8 cellular contexts compared by ENCODE assay signal in the genomic region with DNA sequence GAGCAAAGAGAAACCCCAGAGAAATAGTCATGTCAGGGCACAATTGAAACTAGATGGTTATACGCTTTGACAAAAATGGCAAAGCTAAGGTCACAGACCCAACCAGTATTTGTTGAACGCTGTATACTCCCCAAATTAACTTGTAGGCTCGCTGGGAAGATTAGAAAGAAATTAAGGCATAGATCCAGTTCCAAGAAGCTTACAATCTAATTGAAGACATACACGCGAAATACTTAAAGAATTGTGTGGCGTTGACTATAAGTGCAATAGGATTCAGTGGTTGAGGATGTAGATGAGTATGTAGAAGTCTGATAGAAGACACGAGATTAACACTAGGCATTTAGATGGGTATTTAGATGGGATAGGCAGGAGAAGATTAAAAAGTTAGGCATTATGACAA. TPM values are rescaled to one million over a fixed set of nuclear protein-coding genes. Genes with fewer than 3 reads are reported as not detected.
DNase-seq lines count a peak whose midpoint lies in the region; ATAC-seq, FAIRE-seq and TF ChIP-seq lines count a peak whose summit lies in the region.

No MANE protein-coding gene starts in this region.

- H3K27ac ChIP-seq in SK-N-MC (no peak overlapping the region), right cardiac atrium (ENCODE audit: low read length) (peak overlapping the region; percentile 91), small intestine (ENCODE audit: low read depth in 1 of 2, low read length in 1 of 2) (peak overlapping the region in 1 of 2 donors; percentile 86)

- H3K4me3 ChIP-seq in SK-N-MC (peak overlapping the region; percentile 98), right cardiac atrium (ENCODE audit: low read length) (peak overlapping the region; percentile 67), small intestine (ENCODE audit: low read depth in 1 of 2, low read length in 2 of 2) (peak overlapping the region; percentile 32 to 84)

- peaks cover 21 to 37% of the 10 kb centered on the region in 2 donors for H3K27me3 Mint-ChIP-seq in natural killer cell treated with Interleukin-12 subunit alpha and Interleukin-12 subunit beta and Interleukin-15 and Interleukin-18, amount 100 ng/mL, for 72 hours

- H3K27me3 ChIP-seq in right cardiac atrium (ENCODE audit: control insufficient read depth, insufficient read depth): no peaks in the 10 kb centered on the region
- H3K27me3 ChIP-seq in small intestine (ENCODE audit: control insufficient read depth in 2 of 2, insufficient read depth in 2 of 2, low read length in 2 of 2): no peaks in the 10 kb centered on the region

- H3K4me1 ChIP-seq in right cardiac atrium (ENCODE audit: control insufficient read depth, insufficient read depth, low read length): peaks cover 4% of the 10 kb centered on the region
- H3K4me1 ChIP-seq in small intestine (ENCODE audit: control insufficient read depth in 2 of 2, insufficient read depth in 1 of 2, low read depth in 1 of 2, low read length in 1 of 2): no peaks in the 10 kb centered on the region

- H3K9me3 ChIP-seq in SK-N-MC (ENCODE audit: low read depth, low read length) (no peaks in the 10 kb centered on the region), right cardiac atrium (ENCODE audit: control insufficient read depth, low read length) (no peaks in the 10 kb centered on the region), small intestine (ENCODE audit: control insufficient read depth, low read depth) (no peaks in the 10 kb centered on the region)

- H3K9ac ChIP-seq in SK-N-MC (ENCODE audit: insufficient read length): peak overlapping the region; percentile 91

- peak; percentile 1 for ATAC-seq in GM18505 (IDR thresholded peaks at IDR 0.05; ENCODE audit: unreplicated experiment)
- no peak for ATAC-seq in right cardiac atrium
- ATAC-seq in natural killer cell treated with Interleukin-12 subunit alpha and Interleukin-12 subunit beta and Interleukin-15 and Interleukin-18, amount 100 ng/mL, for 72 hours: no peak

- intact Hi-C loops in right cardiac atrium (cut with DNase I): no loop called here

- H3K36me3 ChIP-seq in SK-N-MC (ENCODE audit: insufficient read depth, low read length): peaks cover 23% of the 10 kb centered on the region
- H3K36me3 ChIP-seq in small intestine (ENCODE audit: control insufficient read depth in 2 of 2, insufficient read depth in 2 of 2, low read length in 2 of 2): no peaks in the 10 kb centered on the region

- FAIRE-seq in small intestine (lab: Jason Lieb, UNC): no peak

- no peaks in the 10 kb centered on the region for H3K36me3 Mint-ChIP-seq in natural killer cell treated with Interleukin-12 subunit alpha and Interleukin-12 subunit beta and Interleukin-15 and Interleukin-18, amount 100 ng/mL, for 72 hours

- WGBS in right cardiac atrium: 14% methylated on average over 7 of the region's 7 CpGs
- 22 to 31% (median 24%) methylated on average over 7 of the region's 7 CpGs for WGBS in small intestine, 3 donors

- no peak for TF ChIP-seq POLR2A in GM18505 (IDR thresholded peaks at IDR 0.05; ENCODE audit: borderline replicate concordance, extremely low read depth, insufficient read depth, insufficient read length)

- H3K9me3 Mint-ChIP-seq in natural killer cell treated with Interleukin-12 subunit alpha and Interleukin-12 subunit beta and Interleukin-15 and Interleukin-18, amount 100 ng/mL, for 72 hours: no peaks in the 10 kb centered on the region

- DNase-seq in SK-N-MC (ENCODE audit: low read depth, low spot score): no peak
- no peak for DNase-seq in right cardiac atrium
- peak; percentile 1 for DNase-seq in small intestine
- DNase-seq in natural killer cell treated with Interleukin-12 subunit alpha and Interleukin-12 subunit beta and Interleukin-15 and Interleukin-18, amount 100 ng/mL, for 72 hours (ENCODE audit: low spot score): no peak
- no peak for DNase-seq in NCI-H2029 (lab: John Stamatoyannopoulos, UW)
- DNase-seq in kidney tubule cell (ENCODE audit: low spot score): no peak
- DNase-seq in 8988T: no peak

- no peak overlapping the region for H3K4me3 Mint-ChIP-seq in natural killer cell treated with Interleukin-12 subunit alpha and Interleukin-12 subunit beta and Interleukin-15 and Interleukin-18, amount 100 ng/mL, for 72 hours

- no peak overlapping the region for H3K27ac Mint-ChIP-seq in natural killer cell treated with Interleukin-12 subunit alpha and Interleukin-12 subunit beta and Interleukin-15 and Interleukin-18, amount 100 ng/mL, for 72 hours

- H3K4me1 Mint-ChIP-seq in natural killer cell treated with Interleukin-12 subunit alpha and Interleukin-12 subunit beta and Interleukin-15 and Interleukin-18, amount 100 ng/mL, for 72 hours (ENCODE audit: low read depth in 2 of 2): peaks cover 2 to 9% of the 10 kb centered on the region in 2 donors

RNA-seq across cellular contexts. Expression of gene FAM229B, which starts 0.5 kb away (rescaled TPM):
- total RNA-seq in right cardiac atrium: 10 to 100 TPM; 60.2 to 77.7 (median 73.1) TPM
- polyA plus RNA-seq in right cardiac atrium (75.2 TPM), small intestine (1 to 10 TPM in 2 of 3 donors, not detected in 1; 5.3 to 7.6 TPM)
- total RNA-seq in natural killer cell treated with Interleukin-12 subunit alpha and Interleukin-12 subunit beta and Interleukin-15 and Interleukin-18, amount 100 ng/mL, for 72 hours: 1 to 10 TPM; 2.7 to 5.3 TPM

RNA-seq across cellular contexts. Expression of gene TUBE1, which starts 0.6 kb away (rescaled TPM):
- 10 to 100 TPM; 21.4 to 36.9 (median 29.5) TPM for total RNA-seq in right cardiac atrium
- polyA plus RNA-seq in right cardiac atrium (22.7 TPM), small intestine (10 to 100 TPM in 1 of 3 donors, 1 to 10 TPM in 2; 4.9 to 13.6 (median 6.0) TPM)
- 10 to 100 TPM; 26.4 to 28.4 TPM for total RNA-seq in natural killer cell treated with Interleukin-12 subunit alpha and Interleukin-12 subunit beta and Interleukin-15 and Interleukin-18, amount 100 ng/mL, for 72 hours

RNA-seq across cellular contexts. Expression of gene CCN6, which starts 34.0 kb away (rescaled TPM):
- total RNA-seq in right cardiac atrium: not detected
- polyA plus RNA-seq in right cardiac atrium (not detected), small intestine (not detected)
- total RNA-seq in natural killer cell treated with Interleukin-12 subunit alpha and Interleukin-12 subunit beta and Interleukin-15 and Interleukin-18, amount 100 ng/mL, for 72 hours: not detected

Comparison
In these comparisons a context has a peak if more than half of its experiments do, and no peak if none do; other contexts are left out.
1. RNA of gene FAM229B, which starts 0.5 kb away (total RNA-seq): 60.2 to 77.7 TPM in right cardiac atrium; 2.7 to 5.3 TPM in natural killer cell treated with Interleukin-12 subunit alpha and Interleukin-12 subunit beta and Interleukin-15 and Interleukin-18, amount 100 ng/mL, for 72 hours; every median in the first group is over 4 times any median in the second.
2. Peak in every context shown above with its lines, with median percentiles within 50 percentile points of each other: H3K4me3 ChIP-seq.